Comparison of ENCODE assay signal across 12 cellular contexts in genomic region chr6:84581494-84582259, GRCh38.
DNase-seq lines count a peak whose midpoint lies in the region; ATAC-seq and TF ChIP-seq lines count a peak whose summit lies in the region.
"Had no signal": no experiment of that assay in that cellular context is flagged by ENCODE, and none has a peak within 500 bp of the region (broad histone marks: within the 10 kb centered on the region; RNA-seq: fewer than 3 reads in every experiment).

No MANE protein-coding gene starts in this region.

- no peak for TF ChIP-seq POLR2A in tibial nerve (IDR thresholded peaks at IDR 0.05)

- H3K4me3 ChIP-seq in tibial nerve = no peak overlapping the region
- H3K4me3 ChIP-seq: heart left ventricle, vagina had no signal

- H3K4me1 Mint-ChIP-seq in effector memory CD8-positive, alpha-beta T cell (ENCODE audit: low read depth in 2 of 2) = no peaks in the 10 kb centered on the region

- TF ChIP-seq EP300 in tibial nerve (IDR thresholded peaks at IDR 0.05) = no peak

- H3K9me3 ChIP-seq in tibial nerve = no peaks in the 10 kb centered on the region
- H3K9me3 ChIP-seq: vagina had no signal

- peak overlapping the region in 1 of 4 donors; percentile 11 for H3K27ac ChIP-seq in tibial nerve
- H3K27ac ChIP-seq: heart left ventricle, vagina had no signal

- H3K27ac Mint-ChIP-seq in effector memory CD8-positive, alpha-beta T cell = no peak overlapping the region
- H3K27ac Mint-ChIP-seq: activated naive CD4-positive, alpha-beta T cell treated with anti-CD3 and anti-CD28 coated beads, Interleukin-2, amount 50 U/mL, for 72 hours had no signal

- no peak for TF ChIP-seq CTCF in tibial nerve (IDR thresholded peaks at IDR 0.05)

- no peaks in the 10 kb centered on the region for H3K36me3 ChIP-seq in tibial nerve
- H3K36me3 ChIP-seq: heart left ventricle, vagina had no signal

- H3K4me3 Mint-ChIP-seq in effector memory CD8-positive, alpha-beta T cell = no peak overlapping the region

- H3K9me3 Mint-ChIP-seq in effector memory CD8-positive, alpha-beta T cell = no peaks in the 10 kb centered on the region

- ATAC-seq in HG03432 (IDR thresholded peaks at IDR 0.05; ENCODE audit: unreplicated experiment) = peak; percentile 87
- ATAC-seq in effector memory CD8-positive, alpha-beta T cell (replicated peaks) = no peak
- ATAC-seq in HG02623 (IDR thresholded peaks at IDR 0.05; ENCODE audit: unreplicated experiment) = no peak
- ATAC-seq: activated naive CD4-positive, alpha-beta T cell treated with anti-CD3 and anti-CD28 coated beads, Interleukin-2, amount 50 U/mL, for 72 hours; heart left ventricle had no signal

- no peaks in the 10 kb centered on the region for H3K36me3 Mint-ChIP-seq in effector memory CD8-positive, alpha-beta T cell (ENCODE audit: insufficient read depth)
- H3K36me3 Mint-ChIP-seq: activated naive CD4-positive, alpha-beta T cell treated with anti-CD3 and anti-CD28 coated beads, Interleukin-2, amount 50 U/mL, for 72 hours had no signal

- no peaks in the 10 kb centered on the region for H3K4me1 ChIP-seq in tibial nerve
- H3K4me1 ChIP-seq: heart left ventricle, vagina had no signal

- no peaks in the 10 kb centered on the region for H3K27me3 Mint-ChIP-seq in effector memory CD8-positive, alpha-beta T cell

- DNase-seq in CMK (ENCODE audit: low read depth) (peak; percentile 37), SKM-1 (lab: John Stamatoyannopoulos, UW; ENCODE audit: unreplicated experiment) (peak; percentile 34), glomerular visceral epithelial cell (ENCODE audit: extremely low spot score) (peak; percentile 76), ureter (ENCODE audit: low spot score) (no peak), tibial nerve (ENCODE audit: low spot score in 2 of 2) (no peak)
- DNase-seq in effector memory CD8-positive, alpha-beta T cell = no peak
- DNase-seq: heart left ventricle; stimulated activated CD4-positive, alpha-beta T cell treated with anti-CD3 and anti-CD28 coated beads, Interleukin-4, amount 100 ng/mL, for 4 hours had no signal

- H3K27me3 ChIP-seq in tibial nerve = no peaks in the 10 kb centered on the region
- H3K27me3 ChIP-seq: heart left ventricle, vagina had no signal

- 79 to 81% methylated on average over 4 of the region's 4 CpGs for WGBS in tibial nerve, 2 donors

Comparison
In these comparisons a context has a peak if more than half of its experiments do, and no peak if none do; other contexts are left out.
1. DNase-seq: peak in CMK (single experiment), SKM-1 (single experiment) and glomerular visceral epithelial cell (single experiment); none in ureter (single experiment), effector memory CD8-positive, alpha-beta T cell (0 of 3) and tibial nerve (0 of 2).